25 cellular contexts compared by ENCODE assay signal in genomic region chr4:183321516-183321915, GRCh38. TPM values are rescaled to one million over a fixed set of nuclear protein-coding genes. Genes with fewer than 3 reads are reported as not detected.
"Had no signal": no experiment of that assay in that cellular context is flagged by ENCODE, and none has a peak within 500 bp of the region (broad histone marks: within the 10 kb centered on the region; RNA-seq: fewer than 3 reads in every experiment).

No MANE protein-coding gene starts in this region.

- H3K4me1 ChIP-seq: adrenal gland, prostate gland, transverse colon, vagina had no signal

- DNase-seq: activated CD4-positive, alpha-beta memory T cell treated with anti-CD3 and anti-CD28 coated beads, Interleukin-2, amount 10 ng/mL, durations not matched to agents 7 days and 5 days; activated naive CD4-positive, alpha-beta T cell treated with anti-CD3 and anti-CD28 coated beads for 36 hours; adrenal gland; esophagus squamous epithelium; kidney glomerular epithelial cell; mesenchymal stem cell; occipital lobe; right cardiac atrium; small intestine; stimulated activated CD4-positive, alpha-beta T cell treated with anti-CD3 and anti-CD28 coated beads, Interleukin-4, amount 100 ng/mL, for 4 hours; stimulated activated CD8-positive, alpha-beta memory T cell treated with anti-CD3 and anti-CD28 coated beads, Interleukin-4, amount 100 ng/mL, for 48 hours; stimulated activated naive CD8-positive, alpha-beta T cell treated with anti-CD3 and anti-CD28 coated beads, Interleukin-15, Interleukin-2, amounts not matched to agents 100 U/mL and 50 U/mL, for 24 hours; transverse colon; WERI-Rb-1 had no signal

- H3K4me3 ChIP-seq: adrenal gland, coronary artery, esophagus squamous epithelium, prostate gland, transverse colon, vagina had no signal

- H3K27ac ChIP-seq: adrenal gland, coronary artery, esophagus squamous epithelium, prostate gland, transverse colon, vagina, WERI-Rb-1 had no signal

- ATAC-seq: right cardiac atrium had no signal

- H3K27me3 Mint-ChIP-seq: activated CD4-positive, alpha-beta memory T cell treated with anti-CD3 and anti-CD28 coated beads, Interleukin-2, amount 10 ng/mL, durations not matched to agents 7 days and 5 days; brain had no signal

- H3K4me1 Mint-ChIP-seq: central memory CD8-positive, alpha-beta T cell had no signal

- H3K27ac Mint-ChIP-seq: activated CD4-positive, alpha-beta memory T cell treated with anti-CD3 and anti-CD28 coated beads, Interleukin-2, amount 10 ng/mL, durations not matched to agents 7 days and 5 days; activated naive CD4-positive, alpha-beta T cell treated with anti-CD3 and anti-CD28 coated beads for 36 hours; activated T-helper 2 cell treated with anti-CD3 and anti-CD28 coated beads, Interferon-gamma antibody, Interleukin-2, Interleukin-4, amounts not matched to agents 10 μg/mL and 5 μg/mL and 100 μg/mL, durations not matched to agents 14 hours and 24 hours and 36 hours; nephron had no signal

- H3K4me3 Mint-ChIP-seq: activated CD4-positive, alpha-beta memory T cell treated with anti-CD3 and anti-CD28 coated beads, Interleukin-2, amount 10 ng/mL, durations not matched to agents 7 days and 5 days; activated naive CD4-positive, alpha-beta T cell treated with anti-CD3 and anti-CD28 coated beads for 36 hours; brain; central memory CD8-positive, alpha-beta T cell; nephron had no signal

- H3K36me3 ChIP-seq: adrenal gland, prostate gland, transverse colon, vagina, WERI-Rb-1 had no signal

- H3K9me3 ChIP-seq: adrenal gland, prostate gland, transverse colon, vagina had no signal

- H3K27me3 ChIP-seq: adrenal gland, transverse colon, vagina had no signal

- H3K9me3 Mint-ChIP-seq: activated CD4-positive, alpha-beta memory T cell treated with anti-CD3 and anti-CD28 coated beads, Interleukin-2, amount 10 ng/mL, durations not matched to agents 7 days and 5 days; activated T-helper 2 cell treated with anti-CD3 and anti-CD28 coated beads, Interferon-gamma antibody, Interleukin-2, Interleukin-4, amounts not matched to agents 10 μg/mL and 5 μg/mL and 100 μg/mL, durations not matched to agents 14 hours and 24 hours and 36 hours; central memory CD8-positive, alpha-beta T cell had no signal

RNA-seq across cellular contexts. Expression of gene CLDN24, which starts 0.7 kb away (rescaled TPM):
- total RNA-seq: activated CD4-positive, alpha-beta memory T cell treated with anti-CD3 and anti-CD28 coated beads, Interleukin-2, amount 10 ng/mL, durations not matched to agents 7 days and 5 days; activated naive CD4-positive, alpha-beta T cell treated with anti-CD3 and anti-CD28 coated beads for 36 hours; activated T-helper 2 cell treated with anti-CD3 and anti-CD28 coated beads, Interferon-gamma antibody, Interleukin-2, Interleukin-4, amounts not matched to agents 10 μg/mL and 5 μg/mL and 100 μg/mL, durations not matched to agents 14 hours and 24 hours and 36 hours; adrenal gland; esophagus squamous epithelium; fibroblast of villous mesenchyme; glomerular endothelial cell; liver; mucosa of gallbladder; occipital lobe; prostate gland; right cardiac atrium; transverse colon; vagina had no signal
- polyA plus RNA-seq: adrenal gland, liver, right cardiac atrium, small intestine had no signal

RNA-seq across cellular contexts. Expression of gene CLDN22, which starts 1.4 kb away (rescaled TPM):
- total RNA-seq: activated CD4-positive, alpha-beta memory T cell treated with anti-CD3 and anti-CD28 coated beads, Interleukin-2, amount 10 ng/mL, durations not matched to agents 7 days and 5 days; activated naive CD4-positive, alpha-beta T cell treated with anti-CD3 and anti-CD28 coated beads for 36 hours; activated T-helper 2 cell treated with anti-CD3 and anti-CD28 coated beads, Interferon-gamma antibody, Interleukin-2, Interleukin-4, amounts not matched to agents 10 μg/mL and 5 μg/mL and 100 μg/mL, durations not matched to agents 14 hours and 24 hours and 36 hours; adrenal gland; glomerular endothelial cell; mucosa of gallbladder; occipital lobe; prostate gland; right cardiac atrium; transverse colon; vagina had no signal
- polyA plus RNA-seq: adrenal gland, liver had no signal
